ENCODE assay signal across 10 cellular contexts in the genomic region with DNA sequence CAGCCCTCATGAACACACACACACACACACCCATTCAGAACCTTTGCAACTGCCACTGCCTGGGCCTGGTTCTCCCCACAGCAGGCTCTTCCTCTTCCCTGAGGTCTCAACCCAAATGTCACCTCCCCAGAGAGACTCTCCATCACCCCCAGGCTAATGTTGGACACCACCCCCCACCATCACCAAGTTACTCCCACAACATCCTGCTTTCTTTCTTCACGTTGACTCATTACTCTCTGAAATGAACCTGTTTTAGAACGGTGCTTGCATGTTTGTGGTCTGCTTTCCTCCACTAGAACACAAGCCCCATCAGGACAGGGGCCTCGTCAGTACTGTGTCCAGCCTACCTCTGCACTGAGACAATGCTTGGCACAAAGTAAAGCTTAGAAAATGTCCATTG. TPM values are rescaled to one million over a fixed set of nuclear protein-coding genes. Genes with fewer than 3 reads are reported as not detected.
A peak's percentile ranks its signal among the peaks of the same experiment; 100 is the strongest.
DNase-seq lines count a peak whose midpoint lies in the region; ATAC-seq lines count a peak whose summit lies in the region.
"Had no signal": no experiment of that assay in that cellular context is flagged by ENCODE, and none has a peak within 500 bp of the region (broad histone marks: within the 10 kb centered on the region; RNA-seq: fewer than 3 reads in every experiment).

No MANE protein-coding gene starts in this region.

- intact Hi-C loops in Right ventricle myocardium superior (cut with DNase I) = no loop called here

- H3K27ac Mint-ChIP-seq in stimulated activated effector memory CD8-positive, alpha-beta T cell treated with anti-CD3 and anti-CD28 coated beads, Interleukin-12 subunit alpha, Interleukin-12 subunit beta, amount 100 ng/mL, for 72 hours = no peak overlapping the region

- DNase-seq in activated T-cell treated with anti-CD3 and anti-CD28 coated beads, Interleukin-2, amount 50 U/mL, for 4 hours = no peak
- no peak for DNase-seq in activated T-cell treated with anti-CD3 and anti-CD28 coated beads for 4 hours
- peak; percentile 73 for DNase-seq in RPMI7951 (ENCODE audit: low read depth)
- no peak for DNase-seq in stimulated activated effector memory CD8-positive, alpha-beta T cell treated with anti-CD3 and anti-CD28 coated beads, Interleukin-12 subunit alpha, Interleukin-12 subunit beta, amount 100 ng/mL, for 72 hours (ENCODE audit: low spot score in 2 of 2)
- DNase-seq in stimulated activated CD4-positive, alpha-beta T cell treated with anti-CD3 and anti-CD28 coated beads, Interleukin-4, amount 100 ng/mL, for 24 hours = no peak
- no peak for DNase-seq in GM19238 (ENCODE audit: insufficient read length, low spot score)
- DNase-seq in Right ventricle myocardium superior = no peak
- DNase-seq: colonic mucosa, heart left ventricle had no signal

- no peaks in the 10 kb centered on the region for H3K4me1 Mint-ChIP-seq in activated T-cell treated with anti-CD3 and anti-CD28 coated beads, Interleukin-2, amount 50 U/mL, for 4 hours (ENCODE audit: low read depth)
- peaks cover 11% of the 10 kb centered on the region for H3K4me1 Mint-ChIP-seq in stimulated activated effector memory CD8-positive, alpha-beta T cell treated with anti-CD3 and anti-CD28 coated beads, Interleukin-12 subunit alpha, Interleukin-12 subunit beta, amount 100 ng/mL, for 72 hours

- peak; percentile 40 to 41 for ATAC-seq in activated T-cell treated with anti-CD3 and anti-CD28 coated beads, Interleukin-2, amount 50 U/mL, for 4 hours
- peak; percentile 90 for ATAC-seq in HG02884 (IDR thresholded peaks at IDR 0.05; ENCODE audit: unreplicated experiment)
- peak; percentile 69 for ATAC-seq in stimulated activated effector memory CD8-positive, alpha-beta T cell treated with anti-CD3 and anti-CD28 coated beads, Interleukin-12 subunit alpha, Interleukin-12 subunit beta, amount 100 ng/mL, for 72 hours
- no peak for ATAC-seq in Right ventricle myocardium superior (ENCODE audit: poor library complexity)

- no peaks in the 10 kb centered on the region for H3K9me3 Mint-ChIP-seq in activated T-cell treated with anti-CD3 and anti-CD28 coated beads, Interleukin-2, amount 50 U/mL, for 4 hours
- no peaks in the 10 kb centered on the region for H3K9me3 Mint-ChIP-seq in stimulated activated effector memory CD8-positive, alpha-beta T cell treated with anti-CD3 and anti-CD28 coated beads, Interleukin-12 subunit alpha, Interleukin-12 subunit beta, amount 100 ng/mL, for 72 hours

- peaks cover 13% of the 10 kb centered on the region for H3K27me3 Mint-ChIP-seq in activated T-cell treated with anti-CD3 and anti-CD28 coated beads, Interleukin-2, amount 50 U/mL, for 4 hours (ENCODE audit: low read depth)

- H3K36me3 Mint-ChIP-seq in activated T-cell treated with anti-CD3 and anti-CD28 coated beads, Interleukin-2, amount 50 U/mL, for 4 hours (ENCODE audit: insufficient read depth) = no peaks in the 10 kb centered on the region
- H3K36me3 Mint-ChIP-seq in stimulated activated effector memory CD8-positive, alpha-beta T cell treated with anti-CD3 and anti-CD28 coated beads, Interleukin-12 subunit alpha, Interleukin-12 subunit beta, amount 100 ng/mL, for 72 hours = no peaks in the 10 kb centered on the region

- H3K4me3 Mint-ChIP-seq in activated T-cell treated with anti-CD3 and anti-CD28 coated beads, Interleukin-2, amount 50 U/mL, for 4 hours = no peak overlapping the region
- H3K4me3 Mint-ChIP-seq in stimulated activated effector memory CD8-positive, alpha-beta T cell treated with anti-CD3 and anti-CD28 coated beads, Interleukin-12 subunit alpha, Interleukin-12 subunit beta, amount 100 ng/mL, for 72 hours = no peak overlapping the region

RNA-seq across cellular contexts. Expression of a gene that starts 16.0 kb away (rescaled TPM):
- under 1 TPM; 0.20 to 0.45 (median 0.33) TPM for total RNA-seq in activated T-cell treated with anti-CD3 and anti-CD28 coated beads, Interleukin-2, amount 50 U/mL, for 4 hours
- 1.7 and 2.0 TPM in 2 replicates for total RNA-seq in RPMI7951 (2014; rRNA removed; shearing (Covaris generic))
- 5.3 TPM for total RNA-seq in Right ventricle myocardium superior
